19 cellular contexts compared by ENCODE assay signal in the genomic region with DNA sequence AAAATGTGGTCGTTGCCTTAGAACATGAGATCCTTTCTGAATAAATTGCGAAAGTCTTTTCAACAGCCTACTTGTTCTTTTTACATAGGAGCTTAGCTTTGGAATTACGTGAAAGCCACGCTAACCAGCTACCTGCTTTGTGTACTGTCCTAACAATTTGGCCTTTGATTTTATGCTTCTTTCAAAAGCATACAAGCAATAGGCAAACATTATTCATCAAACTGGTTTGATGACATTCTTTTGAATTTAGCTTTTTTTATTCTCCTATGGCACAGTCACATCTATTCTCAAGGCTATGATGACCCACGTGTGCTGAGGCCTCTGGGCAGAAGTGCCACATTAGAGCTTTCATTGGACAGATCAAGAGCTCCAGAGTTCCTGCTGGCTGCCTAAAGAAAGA.
A peak's percentile ranks its signal among the peaks of the same experiment; 100 is the strongest.
DNase-seq lines count a peak whose midpoint lies in the region; TF ChIP-seq lines count a peak whose summit lies in the region.
"Had no signal": no experiment of that assay in that cellular context is flagged by ENCODE, and none has a peak within 500 bp of the region (broad histone marks: within the 10 kb centered on the region; RNA-seq: fewer than 3 reads in every experiment).

No MANE protein-coding gene starts in this region.

- H3K27me3 ChIP-seq in suprapubic skin, result no peaks in the 10 kb centered on the region
- H3K27me3 ChIP-seq in H9 (ENCODE audit: insufficient read depth, low read length), result no peaks in the 10 kb centered on the region
- H3K27me3 ChIP-seq: adrenal gland, sigmoid colon, SJSA1 had no signal

- H3K36me3 Mint-ChIP-seq in H9 (ENCODE audit: insufficient read depth in 1 of 3, low read depth in 3 of 3), result no peaks in the 10 kb centered on the region

- no peak overlapping the region for H2BK120ac ChIP-seq in H9 (ENCODE audit: low read depth, low read length, poor library complexity, severe bottlenecking)

- no peaks in the 10 kb centered on the region for H3K9me3 Mint-ChIP-seq in H9
- H3K9me3 Mint-ChIP-seq: central memory CD8-positive, alpha-beta T cell had no signal

- H2AK5ac ChIP-seq in H9 (ENCODE audit: insufficient read length, low read length), result no peak overlapping the region

- H4K20me1 ChIP-seq in H9 (ENCODE audit: control insufficient read depth, insufficient read depth, insufficient read length), result no peaks in the 10 kb centered on the region

- H3K14ac ChIP-seq in H9 (ENCODE audit: insufficient read depth, low read length), result no peak overlapping the region

- H3K23ac ChIP-seq in H9 (ENCODE audit: insufficient read length, low read depth, low read length), result no peak overlapping the region

- H3K18ac ChIP-seq in H9 (ENCODE audit: insufficient read length, low read depth, low read length), result no peak overlapping the region

- no peak overlapping the region for H3K27ac Mint-ChIP-seq in H9
- H3K27ac Mint-ChIP-seq: activated CD4-positive, alpha-beta T cell treated with anti-CD3 and anti-CD28 coated beads for 36 hours; B cell had no signal

- no peak overlapping the region for H4K91ac ChIP-seq in H9 (ENCODE audit: insufficient read length, low read depth, low read length)

- peak; percentile 7 for DNase-seq in DMS79 treated with DMSO at 0.1 percent for 48 hours (lab: John Stamatoyannopoulos, UW)
- DNase-seq in NCI-H774 (lab: John Stamatoyannopoulos, UW), result peak; percentile 53
- DNase-seq in kidney tubule cell (ENCODE audit: low spot score), result peak; percentile 40
- DNase-seq in suprapubic skin (ENCODE audit: low spot score in 2 of 2), result no peak
- no peak for DNase-seq in GOT3 (lab: John Stamatoyannopoulos, UW)
- DNase-seq in activated CD4-positive, CD25-positive, alpha-beta regulatory T cell (lab: John Stamatoyannopoulos, UW), result no peak
- DNase-seq in H9, result no peak
- DNase-seq: activated CD4-positive, alpha-beta T cell treated with anti-CD3 and anti-CD28 coated beads for 36 hours; activated effector memory CD4-positive, alpha-beta T cell treated with Interleukin-2 at 50 U/mL for 16 hours; adrenal gland; effector memory CD4-positive, alpha-beta T cell; left cardiac atrium; NCI-H1105; NCI-H226; sigmoid colon; stimulated activated CD4-positive, alpha-beta T cell treated with anti-CD3 and anti-CD28 coated beads, Interleukin-2, amount 100 ng/mL, for 24 hours had no signal

- H3K27ac ChIP-seq in suprapubic skin, result peak overlapping the region; percentile 62
- no peak overlapping the region for H3K27ac ChIP-seq in H9 (ENCODE audit: insufficient read length, low read depth, low read length)
- H3K27ac ChIP-seq: adrenal gland, sigmoid colon, SJSA1 had no signal

- no peaks in the 10 kb centered on the region for H3K27me3 Mint-ChIP-seq in H9 (ENCODE audit: low read depth)

- peaks cover 5% of the 10 kb centered on the region for H3K4me1 ChIP-seq in suprapubic skin
- no peaks in the 10 kb centered on the region for H3K4me1 ChIP-seq in H9 (ENCODE audit: insufficient read depth, low read length)
- H3K4me1 ChIP-seq: adrenal gland, sigmoid colon, SJSA1 had no signal

- no peak overlapping the region for H2AFZ ChIP-seq in H9 (ENCODE audit: low read length)

- no peak overlapping the region for H4K5ac ChIP-seq in H9 (ENCODE audit: insufficient read length, low read depth, low read length)

- H2BK12ac ChIP-seq in H9 (ENCODE audit: insufficient read length, low read depth, low read length), result no peak overlapping the region

- no peak overlapping the region for H3K56ac ChIP-seq in H9 (ENCODE audit: insufficient read length, low read depth, low read length)

- no peak overlapping the region for H2BK15ac ChIP-seq in H9 (ENCODE audit: low read depth, low read length)

- no peaks in the 10 kb centered on the region for H3K79me1 ChIP-seq in H9 (ENCODE audit: insufficient read depth, low read depth, low read length, poor library complexity, severe bottlenecking)

- no peak overlapping the region for H3K4me3 Mint-ChIP-seq in H9
- H3K4me3 Mint-ChIP-seq: activated CD4-positive, alpha-beta T cell treated with anti-CD3 and anti-CD28 coated beads for 36 hours; B cell; central memory CD8-positive, alpha-beta T cell had no signal

- H3K4me3 ChIP-seq in suprapubic skin, result no peak overlapping the region
- H3K4me3 ChIP-seq: adrenal gland, sigmoid colon, SJSA1 had no signal

- no peak for TF ChIP-seq CTCF in suprapubic skin (IDR thresholded peaks at IDR 0.05)
- no peak for TF ChIP-seq CTCF in H9 (conservative IDR thresholded peaks at IDR 0.05)

- H2BK5ac ChIP-seq in H9 (ENCODE audit: insufficient read length, low read length), result no peak overlapping the region

- H4K8ac ChIP-seq in H9 (replicated peaks; ENCODE audit: insufficient read length, low read depth, low read length), result no peak overlapping the region

- no peak overlapping the region for H3K4me2 ChIP-seq in H9 (ENCODE audit: insufficient read depth, insufficient read length, low read length)

- H3K9ac ChIP-seq in H9 (ENCODE audit: extremely low read depth, insufficient read length, low read length), result no peak overlapping the region

- TF ChIP-seq POLR2A in suprapubic skin (IDR thresholded peaks at IDR 0.05), result no peak

- 66% methylated on average over 5 of the region's 5 CpGs for WGBS in suprapubic skin
- no CpG with 5 or more reads among the region's 5 CpGs for WGBS in H9 (ENCODE audit: extremely low coverage, insufficient read length, low lambda C conversion rate)

- no peak overlapping the region for H2BK20ac ChIP-seq in H9 (ENCODE audit: low read depth, low read length, poor library complexity, severe bottlenecking)

- H3K36me3 ChIP-seq in suprapubic skin, result no peaks in the 10 kb centered on the region
- H3K36me3 ChIP-seq: adrenal gland, sigmoid colon, SJSA1 had no signal

- H3T11ph ChIP-seq in H9 (ENCODE audit: low read length), result no peak overlapping the region

- H3K9me3 ChIP-seq in suprapubic skin, result no peaks in the 10 kb centered on the region
- no peaks in the 10 kb centered on the region for H3K9me3 ChIP-seq in H9 (ENCODE audit: control insufficient read depth, low read depth, low read length)
- H3K9me3 ChIP-seq: adrenal gland, sigmoid colon, SJSA1 had no signal

- H3K79me2 ChIP-seq in H9 (ENCODE audit: insufficient read depth, low read length), result no peaks in the 10 kb centered on the region

- H3K4ac ChIP-seq in H9 (ENCODE audit: low read depth, low read length), result no peak overlapping the region

- H3K4me1 Mint-ChIP-seq in H9, result peaks cover 0 to 3% of the 10 kb centered on the region in 2 experiments; a peak in 3 of 4 replicates
- H3K4me1 Mint-ChIP-seq: activated CD4-positive, alpha-beta T cell treated with anti-CD3 and anti-CD28 coated beads for 36 hours; B cell; central memory CD8-positive, alpha-beta T cell had no signal

- no peaks in the 10 kb centered on the region for H3K23me2 ChIP-seq in H9 (ENCODE audit: insufficient read length, low read depth, low read length, poor library complexity, severe bottlenecking)

- TF ChIP-seq EP300 in suprapubic skin (IDR thresholded peaks at IDR 0.05), result no peak

Comparison
In these comparisons a context has a peak if more than half of its experiments do, and no peak if none do; other contexts are left out.
1. DNase-seq: peak in DMS79 treated with DMSO at 0.1 percent for 48 hours (single experiment), NCI-H774 (single experiment) and kidney tubule cell (single experiment); none in suprapubic skin (0 of 2), GOT3 (single experiment), activated CD4-positive, CD25-positive, alpha-beta regulatory T cell (0 of 4) and H9 (single experiment).